ENCODE assay signal across 13 cellular contexts in genomic region chr11:92830382-92831148, GRCh38.
A peak's percentile ranks its signal among the peaks of the same experiment; 100 is the strongest.
DNase-seq lines count a peak whose midpoint lies in the region; ATAC-seq and TF ChIP-seq lines count a peak whose summit lies in the region.
"Had no signal": no experiment of that assay in that cellular context is flagged by ENCODE, and none has a peak within 500 bp of the region (broad histone marks: within the 10 kb centered on the region; RNA-seq: fewer than 3 reads in every experiment).

No MANE protein-coding gene starts in this region.

- no peak for TF ChIP-seq POLR2A in heart left ventricle (IDR thresholded peaks at IDR 0.05)

- no peak overlapping the region for H3K4me3 ChIP-seq in thoracic aorta
- no peak overlapping the region for H3K4me3 ChIP-seq in heart left ventricle
- H3K4me3 ChIP-seq: ovary, tibial artery had no signal

- peaks cover 0 to 17% of the 10 kb centered on the region in 2 donors for H3K4me1 ChIP-seq in thoracic aorta (ENCODE audit: control insufficient read depth in 1 of 2, low read depth in 2 of 2)
- peaks cover 0 to 5% (median 0%) of the 10 kb centered on the region in 12 donors for H3K4me1 ChIP-seq in heart left ventricle

- ATAC-seq in HG03064 (IDR thresholded peaks at IDR 0.05; ENCODE audit: low read depth, unreplicated experiment) = peak; percentile 83
- peak; percentile 20 for ATAC-seq in thoracic aorta (ENCODE audit: insufficient number of reproducible peaks, low FRiP score, low read depth)
- ATAC-seq in heart left ventricle = no peak

- no peaks in the 10 kb centered on the region for H3K9me3 ChIP-seq in thoracic aorta
- no peaks in the 10 kb centered on the region for H3K9me3 ChIP-seq in heart left ventricle
- H3K9me3 ChIP-seq: ovary, tibial artery had no signal

- H3K27ac ChIP-seq in thoracic aorta = no peak overlapping the region
- no peak overlapping the region for H3K27ac ChIP-seq in heart left ventricle
- H3K27ac ChIP-seq: 22Rv1, ovary, tibial artery had no signal

- no peak for TF ChIP-seq CTCF in thoracic aorta (IDR thresholded peaks at IDR 0.05)
- no peak for TF ChIP-seq CTCF in heart left ventricle (IDR thresholded peaks at IDR 0.05)

- H3K27me3 ChIP-seq in thoracic aorta (replicated peaks; ENCODE audit: insufficient read depth) (no peaks in the 10 kb centered on the region), heart left ventricle (peaks cover 0 to 8% (median 0%) of the 10 kb centered on the region in 9 donors)
- H3K27me3 ChIP-seq: ovary, tibial artery had no signal

- H3K36me3 ChIP-seq in thoracic aorta (peaks cover 3% of the 10 kb centered on the region), heart left ventricle (no peaks in the 10 kb centered on the region)
- H3K36me3 ChIP-seq: ovary, tibial artery had no signal

- DNase-seq in DMS79 treated with DMSO at 0.1 percent for 48 hours (lab: John Stamatoyannopoulos, UW) = peak; percentile 15
- DNase-seq in DMS79 (lab: John Stamatoyannopoulos, UW) = no peak
- peak; percentile 82 for DNase-seq in NCI-H2196 (lab: John Stamatoyannopoulos, UW; ENCODE audit: unreplicated experiment)
- DNase-seq in thoracic aorta (ENCODE audit: low spot score) = no peak
- DNase-seq in stimulated activated CD4-positive, alpha-beta T cell treated with anti-CD3 and anti-CD28 coated beads, Interleukin-4, amount 100 ng/mL, for 4 hours = no peak
- no peak for DNase-seq in heart left ventricle
- no peak for DNase-seq in middle frontal gyrus (ENCODE audit: extremely low spot score, low spot score)
- DNase-seq: NCI-H2081 treated with DMSO at 0.1 percent for 48 hours, ovary, T-helper 1 cell, tibial artery had no signal

- intact Hi-C loops in heart left ventricle (cut with DNase I) = no loop called here

- WGBS in heart left ventricle, 4 donors = 74 to 79% (median 78%) methylated on average over 5 of the region's 5 CpGs

Comparison
In these comparisons a context has a peak if more than half of its experiments do, and no peak if none do; other contexts are left out.
1. DNase-seq: peak in DMS79 treated with DMSO at 0.1 percent for 48 hours (single experiment) and NCI-H2196 (single experiment); none in DMS79 (single experiment), thoracic aorta (single experiment), stimulated activated CD4-positive, alpha-beta T cell treated with anti-CD3 and anti-CD28 coated beads, Interleukin-4, amount 100 ng/mL, for 4 hours (0 of 2), heart left ventricle (0 of 5) and middle frontal gyrus (single experiment).
2. ATAC-seq: peak in HG03064 (single experiment) and thoracic aorta (single experiment); none in heart left ventricle (0 of 4).